ENCODE assay signal across 9 cellular contexts in the genomic region with DNA sequence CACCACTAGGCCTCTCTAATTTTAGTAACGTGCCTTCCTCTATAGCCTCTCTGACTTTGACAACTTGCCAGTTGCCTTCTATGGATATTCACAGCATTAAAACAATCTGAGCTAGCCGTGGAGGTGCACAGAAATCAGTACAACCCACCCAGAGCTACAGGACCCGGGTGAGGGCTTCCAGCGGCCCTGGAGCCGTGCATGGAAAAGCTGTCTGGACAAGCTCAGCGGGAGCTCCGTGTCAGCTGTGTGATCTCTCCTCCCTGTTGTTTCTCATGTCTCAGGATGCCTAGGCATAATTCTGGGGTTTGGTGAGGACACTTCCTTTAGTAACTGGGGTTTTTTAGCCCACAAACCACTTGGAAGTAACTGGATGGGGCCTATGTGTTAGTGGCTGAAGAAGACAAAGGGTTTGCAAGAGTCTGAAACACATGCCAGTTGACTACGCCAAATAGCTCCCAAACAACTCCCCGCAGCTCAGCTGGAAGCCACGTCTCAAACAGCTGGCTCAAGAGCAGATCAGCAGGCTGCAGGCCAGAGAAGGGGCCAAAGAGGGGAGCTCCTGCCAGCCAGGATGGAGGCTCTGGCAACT. TPM values are rescaled to one million over a fixed set of nuclear protein-coding genes. Genes with fewer than 3 reads are reported as not detected.
DNase-seq lines count a peak whose midpoint lies in the region; ATAC-seq, FAIRE-seq and TF ChIP-seq lines count a peak whose summit lies in the region.
"Had no signal": no experiment of that assay in that cellular context is flagged by ENCODE, and none has a peak within 500 bp of the region (broad histone marks: within the 10 kb centered on the region; RNA-seq: fewer than 3 reads in every experiment).

No MANE protein-coding gene starts in this region.

- H3K56ac ChIP-seq in mesendoderm (ENCODE audit: low read length), result no peak overlapping the region

- TF ChIP-seq EP300 in HepG2 (IDR thresholded peaks at IDR 0.05; ENCODE audit: low read depth in 2 of 2, low read length in 2 of 2), result no peak
- no peak for TF ChIP-seq EP300 in HepG2 (CRISPR knock-in tag; IDR thresholded peaks at IDR 0.05; ENCODE audit: borderline replicate concordance)

- peaks cover 0 to 2% (median 0%) of the 10 kb centered on the region in 4 donors for H3K4me1 ChIP-seq in liver (ENCODE audit: control insufficient read depth in 4 of 4, insufficient read depth in 4 of 4, low read length in 3 of 4)
- peaks cover 6% of the 10 kb centered on the region; the same call in 1 of the 2 replicates for H3K4me1 ChIP-seq in HepG2 (ENCODE audit: insufficient read depth, low read length)
- H3K4me1 ChIP-seq in muscle layer of colon (ENCODE audit: insufficient read depth, low read length), result peaks cover 76% of the 10 kb centered on the region
- H3K4me1 ChIP-seq in mesendoderm (ENCODE audit: control insufficient read depth, low read depth, low read length), result peaks cover 2% of the 10 kb centered on the region

- no peak overlapping the region for H3K4ac ChIP-seq in mesendoderm (ENCODE audit: low read depth, low read length)

- TF ChIP-seq RAD21 in liver (IDR thresholded peaks at IDR 0.05) (peak in 1 of 2 donors; percentile 9), HepG2 (CRISPR knock-in tag; IDR thresholded peaks at IDR 0.05) (no peak)

- H3K9ac ChIP-seq in liver (ENCODE audit: low read depth in 1 of 2, low read length in 2 of 2) (no peak overlapping the region), HepG2 (ENCODE audit: insufficient read depth, low read depth, low read length) (no peak overlapping the region), muscle layer of colon (ENCODE audit: low read length) (peak overlapping the region; percentile 49), mesendoderm (ENCODE audit: low read length) (no peak overlapping the region)

- no peak overlapping the region for H2BK5ac ChIP-seq in mesendoderm (ENCODE audit: low read length)

- no peak overlapping the region for H3K18ac ChIP-seq in mesendoderm (ENCODE audit: low read length)

- H3K27ac ChIP-seq in liver (ENCODE audit: low read depth in 1 of 2, low read length in 2 of 2) (peak overlapping the region; percentile 10 to 55), HepG2 (ENCODE audit: extremely low read length, insufficient read depth, low read length) (no peak overlapping the region), dorsolateral prefrontal cortex (peak overlapping the region in 56 of 59 donors; percentile 25 to 87 (median 73)), muscle layer of colon (ENCODE audit: low read depth, low read length) (peak overlapping the region; percentile 92), mesendoderm (ENCODE audit: low read depth, low read length) (no peak overlapping the region)

- peaks cover 17 to 62% (median 52%) of the 10 kb centered on the region in 4 donors for H3K36me3 ChIP-seq in liver (ENCODE audit: control insufficient read depth in 4 of 4, insufficient read depth in 3 of 4, low read depth in 1 of 4, low read length in 3 of 4)
- peaks cover 17 to 49% of the 10 kb centered on the region in 2 experiments for H3K36me3 ChIP-seq in HepG2 (replicated peaks in 1 of 2; ENCODE audit: control insufficient read depth in 1 of 2, insufficient read depth in 2 of 2, low read length in 2 of 2)
- peaks cover 38% of the 10 kb centered on the region for H3K36me3 ChIP-seq in muscle layer of colon (ENCODE audit: insufficient read depth, low read length)
- H3K36me3 ChIP-seq in mesendoderm (ENCODE audit: control insufficient read depth, insufficient read depth, low read length), result peaks cover 2% of the 10 kb centered on the region

- CTCF ChIA-PET in HepG2 (lab: Yijun Ruan, JAX; ENCODE audit: low intra/inter-chr PET ratio, low total read pairs), result interaction anchor here (2.3 to 2.5 kb wide), 2 partner anchors 140 to 241 kb away, joined by 11 to 53 read pairs; no protein-coding TSS in a partner anchor

- no peak overlapping the region for H3K4me2 ChIP-seq in HepG2 (ENCODE audit: low read depth, low read length)
- H3K4me2 ChIP-seq in mesendoderm (ENCODE audit: low read length), result no peak overlapping the region

- H2AK5ac ChIP-seq in mesendoderm (ENCODE audit: low read length), result no peak overlapping the region

- 77% methylated on average over 10 of the region's 10 CpGs for WGBS in liver
- WGBS in HepG2 (ENCODE audit: low lambda C conversion rate), result 99% methylated on average over 9 of the region's 10 CpGs
- WGBS in mesendoderm (ENCODE audit: extremely low coverage, insufficient coverage, low lambda C conversion rate), result no CpG with 5 or more reads among the region's 10 CpGs

- intact Hi-C loops in HepG2 (cut with micrococcal nuclease; ENCODE audit: unreplicated experiment) (loop anchor here (10.0 kb wide), 1 partner anchor 150 kb away; no protein-coding TSS in a partner anchor), dorsolateral prefrontal cortex (cut with DNase I) (loop anchor here (5.0 to 10.0 kb wide), 6 partner anchors 50 to 288 kb away; a partner anchor contains a TSS)

- H3K79me1 ChIP-seq in mesendoderm (ENCODE audit: low read length), result no peaks in the 10 kb centered on the region

- H2AFZ ChIP-seq in HepG2 (ENCODE audit: low read length), result no peak overlapping the region

- H4K8ac ChIP-seq in mesendoderm (ENCODE audit: low read depth, low read length), result no peak overlapping the region

- H3K79me2 ChIP-seq in HepG2 (ENCODE audit: insufficient read depth, low read length) (no peaks in the 10 kb centered on the region), mesendoderm (ENCODE audit: control insufficient read depth, insufficient read depth, low read length) (no peaks in the 10 kb centered on the region)

- H3K9me3 ChIP-seq in liver (ENCODE audit: control insufficient read depth in 4 of 4, low read length in 3 of 4) (no peaks in the 10 kb centered on the region), HepG2 (ENCODE audit: low read length) (no peaks in the 10 kb centered on the region), muscle layer of colon (ENCODE audit: low read length) (no peaks in the 10 kb centered on the region)

- no peak for FAIRE-seq in HepG2 (lab: Jason Lieb, UNC)
- no peak for FAIRE-seq in GM12892 (lab: Jason Lieb, UNC)
- FAIRE-seq: D721Med had no signal

- H2BK15ac ChIP-seq in mesendoderm (replicated peaks; ENCODE audit: low read depth), result no peak overlapping the region

- TF ChIP-seq CTCF in liver (IDR thresholded peaks at IDR 0.05; ENCODE audit: low read depth, low read length, missing input control) (no peak), HepG2 (CRISPR knock-in tag; IDR thresholded peaks at IDR 0.05) (no peak), dorsolateral prefrontal cortex (IDR thresholded peaks at IDR 0.05 in 54 of 56, conservative IDR thresholded peaks at IDR 0.05 in 2 of 56; ENCODE audit: low read depth in 1 of 56, partially characterized antibody in 56 of 56) (no peak)

- ATAC-seq in HepG2 (no peak), HG03139 (IDR thresholded peaks at IDR 0.05; ENCODE audit: unreplicated experiment) (no peak), HG03460 (IDR thresholded peaks at IDR 0.05; ENCODE audit: unreplicated experiment) (no peak)

- no peak overlapping the region for H2BK120ac ChIP-seq in mesendoderm (ENCODE audit: low read depth, low read length)

- H4K20me1 ChIP-seq in HepG2 (ENCODE audit: insufficient read depth, low read length), result no peaks in the 10 kb centered on the region

- no peaks in the 10 kb centered on the region for H3K27me3 ChIP-seq in liver (ENCODE audit: control insufficient read depth in 4 of 4, insufficient read depth in 4 of 4, low read length in 3 of 4)
- H3K27me3 ChIP-seq in HepG2 (ENCODE audit: control insufficient read depth in 1 of 2, insufficient read depth in 2 of 2, low read length in 2 of 2), result no peaks in the 10 kb centered on the region
- H3K27me3 ChIP-seq in dorsolateral prefrontal cortex, result no peaks in the 10 kb centered on the region
- H3K27me3 ChIP-seq in muscle layer of colon (ENCODE audit: control insufficient read depth in 1 of 2, insufficient read depth in 2 of 2, low read length in 2 of 2), result no peaks in the 10 kb centered on the region
- no peaks in the 10 kb centered on the region for H3K27me3 ChIP-seq in mesendoderm (ENCODE audit: insufficient read depth, low read length, poor library complexity)

- H4K5ac ChIP-seq in mesendoderm (ENCODE audit: low read length), result no peak overlapping the region

- H3K23ac ChIP-seq in mesendoderm (ENCODE audit: low read length), result no peak overlapping the region

- POLR2A ChIA-PET in HepG2 (lab: Yijun Ruan, JAX), result interaction anchor here (2.8 kb wide), 1 partner anchor 140 kb away, joined by 14 read pairs; no protein-coding TSS in a partner anchor

- no TSS peak for BruUV-seq in HepG2 (replicated peaks; lab: Mats Ljungman, UMichigan)

- H3K4me3 ChIP-seq in liver (ENCODE audit: low read depth in 1 of 3, low read length in 3 of 3), result no peak overlapping the region
- H3K4me3 ChIP-seq in HepG2 (replicated peaks in 1 of 3; ENCODE audit: insufficient read depth in 1 of 3, low read depth in 2 of 3, low read length in 3 of 3), result no peak overlapping the region
- H3K4me3 ChIP-seq in dorsolateral prefrontal cortex, result no peak overlapping the region
- peak overlapping the region in 1 of 2 donors; percentile 11 for H3K4me3 ChIP-seq in muscle layer of colon (ENCODE audit: low read depth in 1 of 2, low read length in 2 of 2)
- no peak overlapping the region for H3K4me3 ChIP-seq in mesendoderm (ENCODE audit: low read length)

- in situ Hi-C loops in HepG2 (cut with HindIII; ENCODE audit: extremely low pct_ligation_motif_present, low pct_unique_long_range_greater_than_20kb), result loop anchor here (5.0 to 10.0 kb wide), 2 partner anchors 142 to 240 kb away; a partner anchor contains a TSS

- no peak for DNase-seq in HepG2 (ENCODE audit: low spot score)
- peak in 1 of 10 donors; percentile 26 for DNase-seq in dorsolateral prefrontal cortex
- no peak for DNase-seq in GM12892 (ENCODE audit: insufficient read length)
- no peak for DNase-seq in mesendoderm

- no peak for TF ChIP-seq POLR2A in HepG2 (IDR thresholded peaks at IDR 0.05; ENCODE audit: insufficient read depth in 1 of 2, low read depth in 2 of 2, low read length in 2 of 2)
- no peak for TF ChIP-seq POLR2A in GM12892 (IDR thresholded peaks at IDR 0.05; ENCODE audit: low read depth, low read length)

RNA-seq across cellular contexts. Expression of a gene that starts 52.9 kb away (rescaled TPM):
- 1 to 10 TPM; 4.7 to 8.5 TPM for total RNA-seq in liver
- 1 to 10 TPM; 4.5 to 5.6 TPM for polyA plus RNA-seq in liver
- total RNA-seq in HepG2 (2016; rRNA removed; fragmentation: Illumina TruSeq; extraction: Trizol), result 4.5 and 4.8 TPM in 2 replicates
- total RNA-seq in HepG2 (2016; cell fraction: cytosol; rRNA removed; fragmentation: Illumina TruSeq; extraction: Trizol; ENCODE audit: low read depth), result 3.0 and 3.8 TPM in 2 replicates
- total RNA-seq in HepG2 (2016; cell fraction: insoluble cytoplasmic fraction; rRNA removed; fragmentation: Illumina TruSeq; extraction: Trizol), result 4.2 and 4.4 TPM in 2 replicates
- 7.9 and 8.2 TPM in 2 replicates for total RNA-seq in HepG2 (2016; cell fraction: membrane; rRNA removed; fragmentation: Illumina TruSeq; extraction: Trizol)
- total RNA-seq in HepG2 (2016; cell fraction: nucleus; rRNA removed; fragmentation: Illumina TruSeq; extraction: Trizol), result 7.0 and 7.7 TPM in 2 replicates
- 4.3 and 4.9 TPM in 2 replicates for polyA plus RNA-seq in HepG2 (2011; rRNA removed)
- 3.1 TPM in 2 replicates for polyA plus RNA-seq in HepG2 (2011; cell fraction: cytosol; rRNA removed)
- polyA plus RNA-seq in HepG2 (2011; cell fraction: nucleus; rRNA removed), result 5.7 and 6.9 TPM in 2 replicates
- polyA plus RNA-seq in HepG2 (2012), result 3.6 and 4.3 TPM in 2 replicates
- 3.1 and 3.9 TPM in 2 replicates for polyA plus RNA-seq in HepG2 (2016; cell fraction: cytosol; fragmentation: Illumina TruSeq; extraction: Trizol; ENCODE audit: low read depth)
- polyA plus RNA-seq in HepG2 (2016; cell fraction: insoluble cytoplasmic fraction; fragmentation: Illumina TruSeq; extraction: Trizol; ENCODE audit: low read depth), result 4.8 and 5.2 TPM in 2 replicates
- polyA plus RNA-seq in HepG2 (2016; cell fraction: membrane; fragmentation: Illumina TruSeq; extraction: Trizol; ENCODE audit: low read depth), result 5.0 and 6.1 TPM in 2 replicates
- 5.5 and 5.7 TPM in 2 replicates for polyA plus RNA-seq in HepG2 (2016; cell fraction: nucleus; fragmentation: Illumina TruSeq; extraction: Trizol; ENCODE audit: insufficient read depth, low read depth)
- 14.1 and 22.8 TPM in 2 replicates for polyA minus RNA-seq in HepG2 (2011; rRNA and poly(A)+ RNA removed; ENCODE audit: low replicate concordance)
- 4.2 and 5.0 TPM in 2 replicates for polyA minus RNA-seq in HepG2 (2011; cell fraction: cytosol; rRNA and poly(A)+ RNA removed)
- 8.1 and 8.6 TPM in 2 replicates for polyA minus RNA-seq in HepG2 (2011; cell fraction: nucleus; rRNA and poly(A)+ RNA removed)
- total RNA-seq in dorsolateral prefrontal cortex, result 10 to 100 TPM; 28.6 to 59.1 (median 46.8) TPM
- polyA plus RNA-seq in GM12892 (2012; ENCODE audit: missing spikeins), result 9.5 TPM
- 7.0 TPM for polyA plus RNA-seq in mesendoderm (2013, experiment 1 of 2)
- 7.5 TPM for polyA plus RNA-seq in mesendoderm (2013, experiment 2 of 2)

Comparison
In these comparisons a context has a peak if more than half of its experiments do, and no peak if none do; other contexts are left out.
1. H3K27ac ChIP-seq: peak in liver (2 of 2), dorsolateral prefrontal cortex (56 of 59) and muscle layer of colon (single experiment); none in HepG2 (single experiment) and mesendoderm (single experiment).